ENCODE assay signal across 1 cellular context in the genomic region with DNA sequence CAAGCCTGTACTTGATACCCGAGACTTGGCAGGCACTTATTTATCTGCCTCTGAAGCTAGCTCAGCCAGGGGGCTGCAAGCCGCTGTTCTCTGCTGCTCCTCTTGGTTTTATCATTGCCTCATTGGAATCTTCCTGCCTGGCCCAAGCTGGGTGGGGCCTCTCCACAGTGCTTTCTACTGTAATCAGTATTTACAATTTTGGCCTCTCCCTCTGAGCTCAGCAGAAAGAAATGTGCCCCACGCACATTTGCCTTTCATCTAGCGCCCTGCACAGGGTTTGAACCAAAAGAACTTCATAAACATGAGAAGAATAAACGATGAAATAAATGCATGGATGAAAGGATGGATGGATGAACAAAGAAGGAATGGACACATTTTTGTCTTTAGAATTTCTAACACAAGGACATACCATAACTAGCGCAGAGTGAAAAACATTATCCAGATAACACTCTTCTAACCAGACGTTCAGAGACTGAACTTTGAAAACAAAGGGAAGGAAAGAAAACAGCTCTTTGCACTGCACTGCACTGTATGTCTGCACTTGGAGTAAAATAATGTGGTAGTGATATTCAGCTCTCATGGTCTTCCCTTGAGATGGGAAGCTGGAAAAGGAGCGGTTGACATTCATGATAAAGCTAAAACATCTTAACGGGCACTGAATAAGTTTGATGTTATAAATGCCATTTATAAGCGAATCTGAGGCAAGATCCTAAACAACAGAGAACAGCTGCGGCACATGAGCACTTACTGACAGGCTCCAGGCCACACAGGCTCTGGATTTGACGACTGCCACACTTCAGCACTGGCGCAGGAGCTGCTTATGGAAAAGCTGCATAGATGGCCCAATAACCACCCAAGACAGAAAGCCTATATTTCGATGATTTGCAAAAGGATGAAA.
TF ChIP-seq lines count a peak whose summit lies in the region.

No MANE protein-coding gene starts in this region.

TF ChIP-seq in WTC11, 78 proteins besides CTCF, POLR2A, EP300 and RAD21 (continued from another document):
- TF ChIP-seq ZNF532 (CRISPR knock-in tag; IDR thresholded peaks at IDR 0.05; ENCODE audit: borderline replicate concordance): no peak
- TF ChIP-seq NFE2L1 (CRISPR knock-in tag; IDR thresholded peaks at IDR 0.05): no peak
- TF ChIP-seq EMX1 (CRISPR knock-in tag; IDR thresholded peaks at IDR 0.05): no peak
- no peak for TF ChIP-seq AR (CRISPR knock-in tag; IDR thresholded peaks at IDR 0.05)
- TF ChIP-seq ZNF671 (CRISPR knock-in tag; IDR thresholded peaks at IDR 0.05): no peak
- no peak for TF ChIP-seq PRDM15 (CRISPR knock-in tag; IDR thresholded peaks at IDR 0.05)
